6 cellular contexts compared by ENCODE assay signal in the genomic region with DNA sequence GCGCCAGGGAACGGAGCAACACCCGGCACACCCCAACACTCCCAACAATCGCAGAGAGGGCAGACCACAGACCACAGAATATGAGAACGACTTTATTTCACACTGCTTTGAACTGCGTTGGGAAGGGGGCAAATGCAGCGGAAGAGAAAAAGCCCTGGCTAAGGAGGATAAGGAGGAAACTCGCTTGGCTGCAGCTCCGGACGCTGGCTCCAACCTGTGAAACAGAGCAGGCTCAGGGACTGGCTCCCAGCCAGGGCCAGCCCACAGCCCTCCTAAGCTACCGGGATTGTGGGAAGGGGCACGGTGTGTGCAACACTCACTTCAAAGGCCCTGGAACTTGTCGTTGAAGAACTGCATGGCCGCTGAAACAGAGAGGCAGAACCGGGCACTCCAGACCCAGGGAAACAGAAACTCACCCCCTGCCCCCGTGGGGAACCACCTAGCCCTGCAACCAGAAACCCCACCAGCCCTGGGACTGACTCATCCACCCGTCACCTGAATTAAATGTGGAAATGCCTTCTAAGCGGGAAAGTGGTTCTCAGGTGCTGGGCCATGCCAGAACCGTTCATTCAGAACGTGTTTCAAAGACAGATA. TPM values are rescaled to one million over a fixed set of nuclear protein-coding genes. Genes with fewer than 3 reads are reported as not detected.
"Had no signal": no experiment of that assay in that cellular context is flagged by ENCODE, and none has a peak within 500 bp of the region (broad histone marks: within the 10 kb centered on the region; RNA-seq: fewer than 3 reads in every experiment).

No MANE protein-coding gene starts in this region.

RNA-seq across cellular contexts. Expression of gene CXorf49B, which starts 2.4 kb away (rescaled TPM):
- total RNA-seq: GM23338, H1, H9, HT-29, IMR-90, K562 had no signal
- polyA plus RNA-seq: GM23338, H1, IMR-90, K562 had no signal

RNA-seq across cellular contexts. Expression of gene CXorf49, which starts 42.7 kb away (rescaled TPM):
- total RNA-seq: GM23338, H1, H9, HT-29, IMR-90, K562 had no signal
- polyA plus RNA-seq: GM23338, H1, IMR-90, K562 had no signal
